Comparison of ENCODE assay signal across 8 cellular contexts in genomic region chrX:39491548-39492297, GRCh38.
DNase-seq lines count a peak whose midpoint lies in the region; ATAC-seq, FAIRE-seq and TF ChIP-seq lines count a peak whose summit lies in the region.

No MANE protein-coding gene starts in this region.

- H3K9me3 Mint-ChIP-seq in activated B cell treated with CpG ODN at 0.5 μM for 24 hours (no peaks in the 10 kb centered on the region), glutamatergic neuron (ENCODE audit: unreplicated experiment) (no peaks in the 10 kb centered on the region)

- H3K36me3 ChIP-seq in H1 (ENCODE audit: control insufficient read depth in 2 of 4, insufficient read depth in 4 of 4, low read length in 3 of 4), result no peaks in the 10 kb centered on the region

- POLR2A ChIA-PET in activated B cell treated with CpG ODN at 0.5 μM for 24 hours (lab: Charles Lee) (interaction anchor here (0.7 kb wide), 1 partner anchor 686 kb away, joined by 7 read pairs; no protein-coding TSS in a partner anchor), H1 (lab: Charles Lee; ENCODE audit: partially characterized antibody) (no interaction called here)

- H2BK20ac ChIP-seq in H1 (ENCODE audit: low read length), result no peak overlapping the region

- no peak for TF ChIP-seq EP300 in H1 (IDR thresholded peaks at IDR 0.05; ENCODE audit: borderline replicate concordance in 1 of 2, low read depth in 2 of 2, low read length in 2 of 2)

- no peak overlapping the region for H2BK12ac ChIP-seq in H1 (ENCODE audit: low read depth, low read length)

- H3K27me3 Mint-ChIP-seq in activated B cell treated with CpG ODN at 0.5 μM for 24 hours (no peaks in the 10 kb centered on the region), glutamatergic neuron (ENCODE audit: unreplicated experiment) (no peaks in the 10 kb centered on the region)

- ATAC-seq in GM18498 (IDR thresholded peaks at IDR 0.05; ENCODE audit: unreplicated experiment) (peak; percentile 68), HG03103 (IDR thresholded peaks at IDR 0.05; ENCODE audit: low read depth, unreplicated experiment) (peak; percentile 46), activated B cell treated with CpG ODN at 0.5 μM for 24 hours (ENCODE audit: low read depth) (peak; percentile 91)
- peak; percentile 79 for ATAC-seq in stimulated activated naive CD8-positive, alpha-beta T cell treated with anti-CD3 and anti-CD28 coated beads, Interleukin-15, Interleukin-2, amounts not matched to agents 100 U/mL and 50 U/mL, for 24 hours

- no peaks in the 10 kb centered on the region for H3K79me1 ChIP-seq in H1 (ENCODE audit: low read depth, low read length)

- H2BK15ac ChIP-seq in H1 (ENCODE audit: low read length), result no peak overlapping the region

- WGBS in H1 (ENCODE audit: extremely low coverage in 1 of 2, insufficient coverage in 1 of 2, insufficient read length in 1 of 2, insufficient replicate concordance in 2 of 2, low coverage in 1 of 2, low lambda C conversion rate in 2 of 2, missing lambda C conversion rate in 1 of 2), 2 experiments, result 80% methylated on average over 6 of the region's 10 CpGs; no CpG with 5 or more reads in 1 of the 2 experiments

- no peak overlapping the region for H3K56ac ChIP-seq in H1 (replicated peaks; ENCODE audit: insufficient read length, low read depth, low read length)

- H2BK120ac ChIP-seq in H1 (replicated peaks; ENCODE audit: low read depth, low read length), result no peak overlapping the region

- no peak overlapping the region for H3K14ac ChIP-seq in H1 (ENCODE audit: insufficient read length)

- H3K27ac Mint-ChIP-seq in activated B cell treated with CpG ODN at 0.5 μM for 24 hours, result peak overlapping the region; percentile 84
- no peak overlapping the region for H3K27ac Mint-ChIP-seq in glutamatergic neuron (ENCODE audit: unreplicated experiment)

- no peak overlapping the region for H3K9ac ChIP-seq in H1 (replicated peaks in 1 of 4; ENCODE audit: extremely low read depth in 1 of 4, low read depth in 3 of 4, low read length in 3 of 4)

- no peaks in the 10 kb centered on the region for H3K4me1 ChIP-seq in H1 (replicated peaks in 1 of 4; ENCODE audit: control insufficient read depth in 3 of 4, insufficient read depth in 4 of 4, low read length in 3 of 4)

- DNase-seq in activated B cell treated with CpG ODN at 0.5 μM for 24 hours (peak; percentile 36), H1 (ENCODE audit: low read depth in 1 of 2, low spot score in 2 of 2) (no peak), NCI-H1048 (lab: John Stamatoyannopoulos, UW) (no peak), glutamatergic neuron (no peak), DMS79 treated with DMSO at 0.1 percent for 48 hours (lab: John Stamatoyannopoulos, UW) (no peak)
- DNase-seq in stimulated activated naive CD8-positive, alpha-beta T cell treated with anti-CD3 and anti-CD28 coated beads, Interleukin-15, Interleukin-2, amounts not matched to agents 100 U/mL and 50 U/mL, for 24 hours, result peak; percentile 60

- TF ChIP-seq RAD21 in H1 (IDR thresholded peaks at IDR 0.05 in 1 of 2, conservative IDR thresholded peaks at IDR 0.05 in 1 of 2; ENCODE audit: low read depth in 2 of 2, low read length in 2 of 2), result no peak

- TF ChIP-seq POLR2A in H1 (IDR thresholded peaks at IDR 0.05; ENCODE audit: control extremely low read depth in 1 of 2, low read depth in 2 of 2, low read length in 2 of 2), result no peak

- H4K8ac ChIP-seq in H1 (ENCODE audit: extremely low read depth, insufficient read depth, low read length), result no peak overlapping the region

- H2AFZ ChIP-seq in H1 (ENCODE audit: low read length), result no peak overlapping the region; the same call in 1 of the 2 replicates

- H3K4me2 ChIP-seq in H1 (ENCODE audit: insufficient read depth in 1 of 2, low read depth in 2 of 2, low read length in 2 of 2), result no peak overlapping the region

- H3K23ac ChIP-seq in H1 (ENCODE audit: insufficient read length), result no peak overlapping the region

- TF ChIP-seq CTCF in activated B cell treated with CpG ODN at 0.5 μM for 24 hours (IDR thresholded peaks at IDR 0.05), result no peak
- no peak for TF ChIP-seq CTCF in H1 (IDR thresholded peaks at IDR 0.05; ENCODE audit: control extremely low read depth in 1 of 3, insufficient read depth in 1 of 3, low read depth in 1 of 3, low read length in 3 of 3)
- TF ChIP-seq CTCF in glutamatergic neuron (IDR thresholded peaks at IDR 0.05; ENCODE audit: partially characterized antibody, unreplicated experiment), result no peak

- CTCF ChIA-PET in activated B cell treated with CpG ODN at 0.5 μM for 24 hours (lab: Charles Lee), result no interaction called here
- CTCF ChIA-PET in H1 (lab: Charles Lee; ENCODE audit: partially characterized antibody), result no interaction called here

- no peaks in the 10 kb centered on the region for H3K79me2 ChIP-seq in H1 (ENCODE audit: control insufficient read depth in 1 of 2, insufficient read depth in 2 of 2, low read length in 2 of 2)

- H3K4ac ChIP-seq in H1 (replicated peaks; ENCODE audit: insufficient read length, low read depth, low read length), result no peak overlapping the region

- no peak overlapping the region for H4K5ac ChIP-seq in H1 (ENCODE audit: insufficient read length, low read depth, low read length)

- no peak overlapping the region for H3K27ac ChIP-seq in H1 (ENCODE audit: low read depth, low read length)

- H3K4me1 Mint-ChIP-seq in activated B cell treated with CpG ODN at 0.5 μM for 24 hours (peaks cover 52% of the 10 kb centered on the region), glutamatergic neuron (ENCODE audit: low read depth, unreplicated experiment) (no peaks in the 10 kb centered on the region)

- no peaks in the 10 kb centered on the region for H3K27me3 ChIP-seq in H1 (replicated peaks in 1 of 4; ENCODE audit: control insufficient read depth in 3 of 4, extremely low read depth in 1 of 4, insufficient read depth in 3 of 4, low read length in 3 of 4)

- no peaks in the 10 kb centered on the region for H3K9me3 ChIP-seq in H1 (ENCODE audit: insufficient read depth in 2 of 2, low read depth in 1 of 2, low read length in 1 of 2)

- H3K23me2 ChIP-seq in H1 (ENCODE audit: low read depth, low read length), result no peaks in the 10 kb centered on the region

- no peak overlapping the region for H3K4me3 ChIP-seq in H1 (ENCODE audit: extremely low read depth in 1 of 4, insufficient read depth in 2 of 4, low read depth in 3 of 4, low read length in 4 of 4)

- intact Hi-C loops in activated B cell treated with CpG ODN at 0.5 μM for 24 hours (cut with micrococcal nuclease), result loop anchor here (1.0 to 5.0 kb wide), 5 partner anchors 49 to 606 kb away; partner anchors contain the start of gene BCOR

- peak; percentile 19 for FAIRE-seq in H1 (lab: Jason Lieb, UNC)

- no peak overlapping the region for H2AK5ac ChIP-seq in H1 (ENCODE audit: low read depth, low read length)

- H3K4me3 Mint-ChIP-seq in activated B cell treated with CpG ODN at 0.5 μM for 24 hours (peak overlapping the region; percentile 70), glutamatergic neuron (ENCODE audit: unreplicated experiment) (no peak overlapping the region)

- H3K18ac ChIP-seq in H1 (ENCODE audit: extremely low read depth, low read length), result no peak overlapping the region

- no peaks in the 10 kb centered on the region for H4K20me1 ChIP-seq in H1 (replicated peaks in 1 of 2; ENCODE audit: control insufficient read depth in 1 of 2, insufficient read depth in 2 of 2, low read length in 2 of 2)

- no peak overlapping the region for H2BK5ac ChIP-seq in H1 (ENCODE audit: low read depth, low read length)

- H3K36me3 Mint-ChIP-seq in activated B cell treated with CpG ODN at 0.5 μM for 24 hours (ENCODE audit: low read depth) (no peaks in the 10 kb centered on the region), glutamatergic neuron (ENCODE audit: unreplicated experiment) (no peaks in the 10 kb centered on the region)

- H4K91ac ChIP-seq in H1 (replicated peaks; ENCODE audit: insufficient read length, low read length), result no peak overlapping the region

TF ChIP-seq in H1, 55 proteins besides CTCF, POLR2A, EP300 and RAD21:
- TF ChIP-seq SUZ12 (IDR thresholded peaks at IDR 0.05; ENCODE audit: low read length) (no peak), ASH2L (IDR thresholded peaks at IDR 0.05; ENCODE audit: low read length) (no peak), USF2 (IDR thresholded peaks at IDR 0.05; ENCODE audit: low read length) (no peak), HDAC2 (IDR thresholded peaks at IDR 0.05; ENCODE audit: borderline replicate concordance in 1 of 2, low read depth in 2 of 2, low read length in 2 of 2) (no peak), CHD2 (IDR thresholded peaks at IDR 0.05; ENCODE audit: low read length) (no peak), CTBP2 (IDR thresholded peaks at IDR 0.05; ENCODE audit: borderline replicate concordance, insufficient read depth, insufficient read length, low read length) (no peak), ZNF274 (IDR thresholded peaks at IDR 0.05; ENCODE audit: borderline replicate concordance, extremely low read depth, low read length) (no peak), HDAC6 (IDR thresholded peaks at IDR 0.05; ENCODE audit: low read depth, low read length) (no peak), RNF2 (IDR thresholded peaks at IDR 0.05; ENCODE audit: borderline replicate concordance, low read depth, low read length, missing control alignments, poor library complexity, severe bottlenecking) (no peak)

Comparison
In these comparisons a context has a peak if more than half of its experiments do, and no peak if none do; other contexts are left out.
1. DNase-seq: peak in activated B cell treated with CpG ODN at 0.5 μM for 24 hours (single experiment) and stimulated activated naive CD8-positive, alpha-beta T cell treated with anti-CD3 and anti-CD28 coated beads, Interleukin-15, Interleukin-2, amounts not matched to agents 100 U/mL and 50 U/mL, for 24 hours (single experiment); none in H1 (0 of 2), NCI-H1048 (single experiment), glutamatergic neuron (single experiment) and DMS79 treated with DMSO at 0.1 percent for 48 hours (single experiment).
2. Peak in every context shown above with its lines, with median percentiles within 50 percentile points of each other: ATAC-seq.